ENCODE assay signal across 1 cellular context in genomic region chr5:42591026-42591425, GRCh38.
TF ChIP-seq lines count a peak whose summit lies in the region.

No MANE protein-coding gene starts in this region.

TF ChIP-seq in K562, 482 proteins besides CTCF, POLR2A, EP300 and RAD21 (continued from another document):
- TF ChIP-seq GMEB1 (CRISPR knock-in tag; IDR thresholded peaks at IDR 0.05), result no peak
- TF ChIP-seq ZNF592 (IDR thresholded peaks at IDR 0.05), result 0 out of 2 replicates have a peak, but pooled peaks have one; percentile 27
- TF ChIP-seq NCOR1 (IDR thresholded peaks at IDR 0.05), result peak; percentile 47; the same call in 1 of the 2 replicates
- no peak for TF ChIP-seq IFI16 (CRISPR knock-in tag; IDR thresholded peaks at IDR 0.05)
- 0 out of 2 replicates have a peak, but pooled peaks have one; percentile 17 for TF ChIP-seq ARID1B (IDR thresholded peaks at IDR 0.05)
- peak; percentile 52 for TF ChIP-seq MEIS2 (IDR thresholded peaks at IDR 0.05; ENCODE audit: partially characterized antibody)
- peak; percentile 41; the same call in 1 of the 2 replicates for TF ChIP-seq CBFA2T2 (conservative IDR thresholded peaks at IDR 0.05)
- 0 out of 2 replicates have a peak, but pooled peaks have one; percentile 6 for TF ChIP-seq BHLHE40 (IDR thresholded peaks at IDR 0.05; ENCODE audit: low read length)
- peak; percentile 33; the same call in 1 of the 2 replicates for TF ChIP-seq SMAD4 (CRISPR knock-in tag; conservative IDR thresholded peaks at IDR 0.05)
- peak; percentile 7; the same call in 1 of the 2 replicates for TF ChIP-seq PKNOX1 (IDR thresholded peaks at IDR 0.05)
- no peak for TF ChIP-seq JUND (IDR thresholded peaks at IDR 0.05; ENCODE audit: borderline replicate concordance, low read depth, low read length)
- TF ChIP-seq JUND (tag; IDR thresholded peaks at IDR 0.05; ENCODE audit: borderline replicate concordance, low read depth, low read length), result peak; percentile 4; the same call in 1 of the 3 replicates
- peak; percentile 78; the same call in 1 of the 2 replicates for TF ChIP-seq CREB3 (tag; conservative IDR thresholded peaks at IDR 0.05; ENCODE audit: low read depth)
- TF ChIP-seq CBFA2T3 (IDR thresholded peaks at IDR 0.05), result peak; percentile 71
- TF ChIP-seq TFAP4 (CRISPR knock-in tag; IDR thresholded peaks at IDR 0.05; ENCODE audit: borderline replicate concordance), result no peak
- TF ChIP-seq HMBOX1 (IDR thresholded peaks at IDR 0.05), result no peak
- no peak for TF ChIP-seq ZNF175 (CRISPR knock-in tag; IDR thresholded peaks at IDR 0.05; ENCODE audit: low read depth)
- TF ChIP-seq PBX2 (CRISPR knock-in tag; IDR thresholded peaks at IDR 0.05; ENCODE audit: low read depth), result no peak
- TF ChIP-seq PBX2 (tag; conservative IDR thresholded peaks at IDR 0.05; ENCODE audit: low read depth), result peak; percentile 30; the same call in 1 of the 2 replicates
- no peak for TF ChIP-seq ZNF12 (CRISPR knock-in tag; IDR thresholded peaks at IDR 0.05)
- no peak for TF ChIP-seq CLOCK (CRISPR knock-in tag; IDR thresholded peaks at IDR 0.05; ENCODE audit: borderline replicate concordance)
- no peak for TF ChIP-seq ARID2 (IDR thresholded peaks at IDR 0.05)
